Comparison of ENCODE assay signal across 19 cellular contexts in the genomic region with DNA sequence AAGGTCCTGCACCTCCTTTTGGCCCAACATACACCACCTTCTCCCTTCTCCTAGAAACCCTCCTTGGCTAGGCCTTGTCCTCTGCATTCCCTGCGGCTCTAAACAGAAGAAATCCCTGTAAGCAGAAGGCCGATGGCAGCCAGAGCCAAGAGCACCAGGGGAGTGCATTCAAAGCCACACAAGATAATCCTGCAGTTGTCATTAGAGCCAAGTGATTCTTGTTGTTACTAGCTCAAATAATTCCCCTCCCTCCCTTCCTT. TPM values are rescaled to one million over a fixed set of nuclear protein-coding genes. Genes with fewer than 3 reads are reported as not detected.
A peak's percentile ranks its signal among the peaks of the same experiment; 100 is the strongest.
DNase-seq lines count a peak whose midpoint lies in the region; ATAC-seq and TF ChIP-seq lines count a peak whose summit lies in the region.
"Had no signal": no experiment of that assay in that cellular context is flagged by ENCODE, and none has a peak within 500 bp of the region (broad histone marks: within the 10 kb centered on the region; RNA-seq: fewer than 3 reads in every experiment).

No MANE protein-coding gene starts in this region.

- peak; percentile 2 for TF ChIP-seq CTCF in endodermal cell (conservative IDR thresholded peaks at IDR 0.05)

- H3K9ac ChIP-seq in endodermal cell (ENCODE audit: extremely low read depth, low read length, poor library complexity, severe bottlenecking): no peak overlapping the region

- H3K27me3 ChIP-seq in endodermal cell (ENCODE audit: control insufficient read depth, insufficient read depth, low read length, poor library complexity, severe bottlenecking): peaks cover 20% of the 10 kb centered on the region

- no peaks in the 10 kb centered on the region for H3K9me3 ChIP-seq in T-helper 17 cell (ENCODE audit: control insufficient read depth, low read length, poor library complexity, severe bottlenecking)
- no peaks in the 10 kb centered on the region for H3K9me3 ChIP-seq in endodermal cell (ENCODE audit: control insufficient read depth, low read length)
- H3K9me3 ChIP-seq: stomach had no signal

- H3K27ac ChIP-seq in endodermal cell (ENCODE audit: low read depth, low read length): no peak overlapping the region

- WGBS in endodermal cell (ENCODE audit: insufficient coverage in 1 of 2, insufficient read length in 1 of 2), 2 experiments: 89 to 95% methylated on average over 2 of the region's 2 CpGs

- DNase-seq in activated T-cell treated with anti-CD3 and anti-CD28 coated beads, Interleukin-2, amount 50 U/mL, for 72 hours: no peak
- no peak for DNase-seq in activated T-cell treated with anti-CD3 and anti-CD28 coated beads, Interleukin-2, amount 50 U/mL, for 1 hour
- DNase-seq in T-helper 17 cell (no peak), endodermal cell (no peak), GF-D8 (lab: John Stamatoyannopoulos, UW) (no peak)
- DNase-seq in stimulated activated effector memory CD8-positive, alpha-beta T cell treated with anti-CD3 and anti-CD28 coated beads, Interleukin-12 subunit alpha, Interleukin-12 subunit beta, amount 100 ng/mL, for 72 hours (ENCODE audit: low spot score in 2 of 2): no peak
- no peak for DNase-seq in stimulated activated naive CD4-positive, alpha-beta T cell treated with Interleukin-2 at 50 U/mL for 16 hours (lab: John Stamatoyannopoulos, UW)
- DNase-seq: amygdala, cerebellar nuclear complex, islet precursor cell, NCI-H187, NCI-H446 treated with DMSO at 0.1 percent for 48 hours, stomach, SW 1271 had no signal

- H3K27me3 Mint-ChIP-seq in activated T-cell treated with anti-CD3 and anti-CD28 coated beads, Interleukin-2, amount 50 U/mL, for 72 hours (ENCODE audit: low read depth): no peaks in the 10 kb centered on the region
- peaks cover 16% of the 10 kb centered on the region for H3K27me3 Mint-ChIP-seq in T-helper 17 cell
- H3K27me3 Mint-ChIP-seq in endodermal cell (ENCODE audit: insufficient read depth): peaks cover 54% of the 10 kb centered on the region

- no peaks in the 10 kb centered on the region for H3K36me3 Mint-ChIP-seq in activated T-cell treated with anti-CD3 and anti-CD28 coated beads, Interleukin-2, amount 50 U/mL, for 72 hours (ENCODE audit: insufficient read depth in 2 of 2)
- no peaks in the 10 kb centered on the region for H3K36me3 Mint-ChIP-seq in T-helper 17 cell (ENCODE audit: low read depth)
- H3K36me3 Mint-ChIP-seq in endodermal cell (ENCODE audit: low read depth): no peaks in the 10 kb centered on the region
- no peaks in the 10 kb centered on the region for H3K36me3 Mint-ChIP-seq in stimulated activated effector memory CD8-positive, alpha-beta T cell treated with anti-CD3 and anti-CD28 coated beads, Interleukin-12 subunit alpha, Interleukin-12 subunit beta, amount 100 ng/mL, for 72 hours

- no peaks in the 10 kb centered on the region for H3K36me3 ChIP-seq in endodermal cell (ENCODE audit: control insufficient read depth, insufficient read depth, low read length)
- H3K36me3 ChIP-seq: stomach had no signal

- no peaks in the 10 kb centered on the region for H3K9me3 Mint-ChIP-seq in activated T-cell treated with anti-CD3 and anti-CD28 coated beads, Interleukin-2, amount 50 U/mL, for 72 hours
- no peaks in the 10 kb centered on the region for H3K9me3 Mint-ChIP-seq in endodermal cell
- H3K9me3 Mint-ChIP-seq in stimulated activated effector memory CD8-positive, alpha-beta T cell treated with anti-CD3 and anti-CD28 coated beads, Interleukin-12 subunit alpha, Interleukin-12 subunit beta, amount 100 ng/mL, for 72 hours: no peaks in the 10 kb centered on the region
- H3K9me3 Mint-ChIP-seq: GM23338 had no signal

- H3K27ac Mint-ChIP-seq in activated T-cell treated with anti-CD3 and anti-CD28 coated beads, Interleukin-2, amount 50 U/mL, for 72 hours: no peak overlapping the region
- peak overlapping the region; percentile 37 for H3K27ac Mint-ChIP-seq in T-helper 17 cell
- H3K27ac Mint-ChIP-seq in endodermal cell: no peak overlapping the region
- peak overlapping the region; percentile 43 for H3K27ac Mint-ChIP-seq in stimulated activated effector memory CD8-positive, alpha-beta T cell treated with anti-CD3 and anti-CD28 coated beads, Interleukin-12 subunit alpha, Interleukin-12 subunit beta, amount 100 ng/mL, for 72 hours
- H3K27ac Mint-ChIP-seq: GM23338 had no signal

- H3K4me3 ChIP-seq in endodermal cell (ENCODE audit: low read length): no peak overlapping the region
- H3K4me3 ChIP-seq: GM12878, GM23338 had no signal

- H3K4me3 Mint-ChIP-seq in activated T-cell treated with anti-CD3 and anti-CD28 coated beads, Interleukin-2, amount 50 U/mL, for 72 hours: peak overlapping the region; percentile 72 to 75
- H3K4me3 Mint-ChIP-seq in T-helper 17 cell (no peak overlapping the region), endodermal cell (no peak overlapping the region)
- peak overlapping the region; percentile 58 for H3K4me3 Mint-ChIP-seq in stimulated activated effector memory CD8-positive, alpha-beta T cell treated with anti-CD3 and anti-CD28 coated beads, Interleukin-12 subunit alpha, Interleukin-12 subunit beta, amount 100 ng/mL, for 72 hours

- peaks cover 3% of the 10 kb centered on the region for H3K4me1 ChIP-seq in endodermal cell (ENCODE audit: control insufficient read depth, insufficient read depth, low read length)

- H3K4me1 Mint-ChIP-seq in activated T-cell treated with anti-CD3 and anti-CD28 coated beads, Interleukin-2, amount 50 U/mL, for 72 hours (ENCODE audit: low read depth): peaks cover 20% of the 10 kb centered on the region
- H3K4me1 Mint-ChIP-seq in T-helper 17 cell (peaks cover 11% of the 10 kb centered on the region), endodermal cell (peaks cover 8% of the 10 kb centered on the region)
- H3K4me1 Mint-ChIP-seq in stimulated activated effector memory CD8-positive, alpha-beta T cell treated with anti-CD3 and anti-CD28 coated beads, Interleukin-12 subunit alpha, Interleukin-12 subunit beta, amount 100 ng/mL, for 72 hours: peaks cover 13% of the 10 kb centered on the region

- ATAC-seq in activated T-cell treated with anti-CD3 and anti-CD28 coated beads, Interleukin-2, amount 50 U/mL, for 72 hours (replicated peaks in 1 of 2): no peak
- no peak for ATAC-seq in T-helper 17 cell
- ATAC-seq in stimulated activated effector memory CD8-positive, alpha-beta T cell treated with anti-CD3 and anti-CD28 coated beads, Interleukin-12 subunit alpha, Interleukin-12 subunit beta, amount 100 ng/mL, for 72 hours: no peak
- ATAC-seq in HG03108 (IDR thresholded peaks at IDR 0.05; ENCODE audit: unreplicated experiment): no peak
- ATAC-seq: GM12878, GM23338 had no signal

RNA-seq across cellular contexts. Expression of gene PRSS36, which starts 6.0 kb away (rescaled TPM):
- total RNA-seq in activated T-cell treated with anti-CD3 and anti-CD28 coated beads, Interleukin-2, amount 50 U/mL, for 72 hours: under 1 TPM; 0.19 TPM
- total RNA-seq in T-helper 17 cell (under 1 TPM; 0.10 to 0.47 TPM), endodermal cell (under 1 TPM; 0.22 to 0.71 TPM)
- polyA plus RNA-seq in endodermal cell (2013, experiment 1 of 2): 0.46 TPM
- 0.29 TPM for polyA plus RNA-seq in endodermal cell (2013, experiment 2 of 2)

RNA-seq across cellular contexts. Expression of gene PRSS8, which starts 8.3 kb away (rescaled TPM):
- not detected for total RNA-seq in activated T-cell treated with anti-CD3 and anti-CD28 coated beads, Interleukin-2, amount 50 U/mL, for 72 hours
- total RNA-seq in T-helper 17 cell (not detected), endodermal cell (10 to 100 TPM; 79.7 to 80.1 TPM)
- polyA plus RNA-seq in endodermal cell (2013, experiment 1 of 2): 22.8 TPM
- 16.6 TPM for polyA plus RNA-seq in endodermal cell (2013, experiment 2 of 2)
- total RNA-seq: lung microvascular endothelial cell had no signal
- polyA plus RNA-seq: AG04450 had no signal

RNA-seq across cellular contexts. Expression of gene KAT8, which starts 26.4 kb away (rescaled TPM):
- 10 to 100 TPM; 50.8 to 55.5 TPM for total RNA-seq in activated T-cell treated with anti-CD3 and anti-CD28 coated beads, Interleukin-2, amount 50 U/mL, for 72 hours
- total RNA-seq in T-helper 17 cell: 10 to 100 TPM; 86.7 to 97.6 TPM
- 10 to 100 TPM; 51.0 to 55.8 TPM for total RNA-seq in endodermal cell
- 71.1 TPM for polyA plus RNA-seq in endodermal cell (2013, experiment 1 of 2)
- polyA plus RNA-seq in endodermal cell (2013, experiment 2 of 2): 61.7 TPM

RNA-seq across cellular contexts. Expression of gene BCKDK, which starts 35.6 kb away (rescaled TPM):
- total RNA-seq in activated T-cell treated with anti-CD3 and anti-CD28 coated beads, Interleukin-2, amount 50 U/mL, for 72 hours: 10 to 100 TPM; 21.6 to 24.5 TPM
- total RNA-seq in T-helper 17 cell (1 to 10 TPM; 8.5 to 9.9 TPM), endodermal cell (10 to 100 TPM; 47.0 to 57.7 TPM)
- polyA plus RNA-seq in endodermal cell (2013, experiment 1 of 2): 44.3 TPM
- polyA plus RNA-seq in endodermal cell (2013, experiment 2 of 2): 42.0 TPM

RNA-seq across cellular contexts. Expression of gene FUS, which starts 36.1 kb away (rescaled TPM):
- 100 to 1,000 TPM; 411 to 528 TPM for total RNA-seq in activated T-cell treated with anti-CD3 and anti-CD28 coated beads, Interleukin-2, amount 50 U/mL, for 72 hours
- total RNA-seq in T-helper 17 cell (100 to 1,000 TPM; 910 to 947 TPM), endodermal cell (100 to 1,000 TPM; 698 to 827 TPM)
- 472 TPM for polyA plus RNA-seq in endodermal cell (2013, experiment 1 of 2)
- polyA plus RNA-seq in endodermal cell (2013, experiment 2 of 2): 385 TPM

Comparison
In these comparisons a context has a peak if more than half of its experiments do, and no peak if none do; other contexts are left out.
1. H3K27ac Mint-ChIP-seq: peak in T-helper 17 cell (single experiment) and stimulated activated effector memory CD8-positive, alpha-beta T cell treated with anti-CD3 and anti-CD28 coated beads, Interleukin-12 subunit alpha, Interleukin-12 subunit beta, amount 100 ng/mL, for 72 hours (single experiment); none in activated T-cell treated with anti-CD3 and anti-CD28 coated beads, Interleukin-2, amount 50 U/mL, for 72 hours (single experiment) and endodermal cell (single experiment).
2. H3K4me3 Mint-ChIP-seq: peak in activated T-cell treated with anti-CD3 and anti-CD28 coated beads, Interleukin-2, amount 50 U/mL, for 72 hours (2 of 2) and stimulated activated effector memory CD8-positive, alpha-beta T cell treated with anti-CD3 and anti-CD28 coated beads, Interleukin-12 subunit alpha, Interleukin-12 subunit beta, amount 100 ng/mL, for 72 hours (single experiment); none in T-helper 17 cell (single experiment) and endodermal cell (single experiment).
3. RNA of gene PRSS8, which starts 8.3 kb away (total RNA-seq): 79.7 to 80.1 TPM in endodermal cell; not detected in T-helper 17 cell and not detected in activated T-cell treated with anti-CD3 and anti-CD28 coated beads, Interleukin-2, amount 50 U/mL, for 72 hours; every median in the first group is over 10 times any median in the second.